ENCODE assay signal across 1 cellular context in genomic region chr3:171458056-171458856, GRCh38.
TF ChIP-seq lines count a peak whose summit lies in the region.

No MANE protein-coding gene starts in this region.

TF ChIP-seq in GM23338, 12 proteins besides CTCF, POLR2A, EP300 and RAD21 (continued from another document):
- TF ChIP-seq ZNF462 (CRISPR knock-in tag; IDR thresholded peaks at IDR 0.05) = no peak
- TF ChIP-seq CREB1 (CRISPR knock-in tag; IDR thresholded peaks at IDR 0.05; ENCODE audit: low read depth) = no peak
- no peak for TF ChIP-seq ZNF114 (CRISPR knock-in tag; IDR thresholded peaks at IDR 0.05)
- no peak for TF ChIP-seq STAT1 (IDR thresholded peaks at IDR 0.05; ENCODE audit: unreplicated experiment)
- no peak for TF ChIP-seq POLR2AphosphoS5 (IDR thresholded peaks at IDR 0.05; ENCODE audit: low read depth)
- no peak for TF ChIP-seq ZNF331 (CRISPR knock-in tag; IDR thresholded peaks at IDR 0.05; ENCODE audit: low read depth)
- no peak for TF ChIP-seq JUNB (IDR thresholded peaks at IDR 0.05; ENCODE audit: unreplicated experiment)
- no peak for TF ChIP-seq EZH2 (IDR thresholded peaks at IDR 0.05; ENCODE audit: low read depth, unreplicated experiment)
- no peak for TF ChIP-seq NANOG (IDR thresholded peaks at IDR 0.05; ENCODE audit: borderline replicate concordance)
- TF ChIP-seq, protein P1, sequence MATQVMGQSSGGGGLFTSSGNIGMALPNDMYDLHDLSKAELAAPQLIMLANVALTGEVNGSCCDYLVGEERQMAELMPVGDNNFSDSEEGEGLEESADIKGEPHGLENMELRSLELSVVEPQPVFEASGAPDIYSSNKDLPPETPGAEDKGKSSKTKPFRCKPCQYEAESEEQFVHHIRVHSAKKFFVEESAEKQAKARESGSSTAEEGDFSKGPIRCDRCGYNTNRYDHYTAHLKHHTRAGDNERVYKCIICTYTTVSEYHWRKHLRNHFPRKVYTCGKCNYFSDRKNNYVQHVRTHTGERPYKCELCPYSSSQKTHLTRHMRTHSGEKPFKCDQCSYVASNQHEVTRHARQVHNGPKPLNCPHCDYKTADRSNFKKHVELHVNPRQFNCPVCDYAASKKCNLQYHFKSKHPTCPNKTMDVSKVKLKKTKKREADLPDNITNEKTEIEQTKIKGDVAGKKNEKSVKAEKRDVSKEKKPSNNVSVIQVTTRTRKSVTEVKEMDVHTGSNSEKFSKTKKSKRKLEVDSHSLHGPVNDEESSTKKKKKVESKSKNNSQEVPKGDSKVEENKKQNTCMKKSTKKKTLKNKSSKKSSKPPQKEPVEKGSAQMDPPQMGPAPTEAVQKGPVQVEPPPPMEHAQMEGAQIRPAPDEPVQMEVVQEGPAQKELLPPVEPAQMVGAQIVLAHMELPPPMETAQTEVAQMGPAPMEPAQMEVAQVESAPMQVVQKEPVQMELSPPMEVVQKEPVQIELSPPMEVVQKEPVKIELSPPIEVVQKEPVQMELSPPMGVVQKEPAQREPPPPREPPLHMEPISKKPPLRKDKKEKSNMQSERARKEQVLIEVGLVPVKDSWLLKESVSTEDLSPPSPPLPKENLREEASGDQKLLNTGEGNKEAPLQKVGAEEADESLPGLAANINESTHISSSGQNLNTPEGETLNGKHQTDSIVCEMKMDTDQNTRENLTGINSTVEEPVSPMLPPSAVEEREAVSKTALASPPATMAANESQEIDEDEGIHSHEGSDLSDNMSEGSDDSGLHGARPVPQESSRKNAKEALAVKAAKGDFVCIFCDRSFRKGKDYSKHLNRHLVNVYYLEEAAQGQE (IDR thresholded peaks at IDR 0.05; ENCODE audit: unreplicated experiment) = no peak
